Comparison of ENCODE assay signal across 27 cellular contexts in the genomic region with DNA sequence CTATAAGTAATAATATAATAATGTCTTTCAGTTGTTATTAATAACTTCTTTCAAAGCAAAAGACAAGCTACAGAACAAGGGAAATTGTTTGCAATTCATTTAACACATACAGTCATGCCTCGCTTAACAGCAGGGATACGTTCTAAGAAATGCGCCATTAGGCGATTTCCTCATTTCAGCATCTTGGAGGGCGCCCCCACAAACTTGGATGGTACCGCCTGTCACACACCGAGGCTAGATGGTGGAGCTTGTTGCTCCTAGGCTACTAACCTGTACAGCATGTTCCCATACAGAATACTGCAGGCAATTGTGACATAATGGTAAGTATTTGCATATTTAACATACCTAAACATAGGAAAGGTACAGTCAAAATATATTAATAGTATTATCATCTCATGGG.
"Had no signal": no experiment of that assay in that cellular context is flagged by ENCODE, and none has a peak within 500 bp of the region (broad histone marks: within the 10 kb centered on the region; RNA-seq: fewer than 3 reads in every experiment).

No MANE protein-coding gene starts in this region.

- H3K4me3 Mint-ChIP-seq: activated CD8-positive, alpha-beta T cell treated with anti-CD3 and anti-CD28 coated beads for 36 hours; activated naive CD8-positive, alpha-beta T cell; activated T-cell treated with anti-CD3 and anti-CD28 coated beads, Interleukin-2, amount 50 U/mL, for 4 hours; activated T-helper 17 cell treated with anti-CD3 and anti-CD28 coated beads, Interleukin-2, amount 50 U/mL, for 72 hours; central memory CD8-positive, alpha-beta T cell; effector memory CD8-positive, alpha-beta T cell had no signal

- H3K27ac ChIP-seq: brain microvascular endothelial cell, heart left ventricle had no signal

- DNase-seq: activated CD4-positive, alpha-beta T cell treated with anti-CD3 and anti-CD28 coated beads for 1 hour; activated CD4-positive, alpha-beta T cell treated with anti-CD3 and anti-CD28 coated beads for 4 hours; activated CD4-positive, alpha-beta T cell treated with anti-CD3 and anti-CD28 coated beads, Interleukin-2, amount 50 U/mL, for 1 hour; activated CD4-positive, alpha-beta T cell treated with anti-CD3 and anti-CD28 coated beads, Interleukin-2, amount 50 U/mL, for 48 hours; activated CD8-positive, alpha-beta memory T cell treated with anti-CD3 and anti-CD28 coated beads for 24 hours; activated CD8-positive, alpha-beta T cell treated with anti-CD3 and anti-CD28 coated beads for 36 hours; activated effector memory CD4-positive, alpha-beta T cell treated with Interleukin-2 at 50 U/mL for 16 hours; activated gamma-delta T cell treated with Interleukin-2 at 50 U/mL for 16 hours; activated naive CD4-positive, alpha-beta T cell treated with anti-CD3 and anti-CD28 coated beads, Interleukin-2, amount 50 U/mL, for 16 hours; activated naive CD4-positive, alpha-beta T cell treated with Interleukin-2 at 50 U/mL for 16 hours; activated T-cell treated with anti-CD3 and anti-CD28 coated beads, Interleukin-2, amount 50 U/mL, for 4 hours; amniotic stem cell; anterior cingulate cortex; brain microvascular endothelial cell; cortex of kidney; dermis blood vessel endothelial cell; effector CD4-positive, alpha-beta T cell; effector memory CD8-positive, alpha-beta T cell; erythroblast; foreskin fibroblast; glutamatergic neuron; heart left ventricle; hypothalamus; T-helper 2 cell had no signal

- H3K9me3 Mint-ChIP-seq: activated CD8-positive, alpha-beta T cell treated with anti-CD3 and anti-CD28 coated beads for 36 hours; activated T-cell treated with anti-CD3 and anti-CD28 coated beads, Interleukin-2, amount 50 U/mL, for 4 hours; activated T-helper 17 cell treated with anti-CD3 and anti-CD28 coated beads, Interleukin-2, amount 50 U/mL, for 72 hours; central memory CD8-positive, alpha-beta T cell; effector memory CD8-positive, alpha-beta T cell had no signal

- H3K36me3 Mint-ChIP-seq: activated naive CD8-positive, alpha-beta T cell had no signal

- ATAC-seq: activated CD8-positive, alpha-beta T cell treated with anti-CD3 and anti-CD28 coated beads for 36 hours; activated T-cell treated with anti-CD3 and anti-CD28 coated beads, Interleukin-2, amount 50 U/mL, for 4 hours; activated T-helper 17 cell treated with anti-CD3 and anti-CD28 coated beads, Interleukin-2, amount 50 U/mL, for 72 hours; effector memory CD8-positive, alpha-beta T cell had no signal

- H3K27me3 ChIP-seq: heart left ventricle had no signal

- H3K36me3 ChIP-seq: brain microvascular endothelial cell, heart left ventricle had no signal

- H3K9me3 ChIP-seq: heart left ventricle had no signal

- H3K27ac Mint-ChIP-seq: activated CD8-positive, alpha-beta T cell treated with anti-CD3 and anti-CD28 coated beads for 36 hours; activated naive CD8-positive, alpha-beta T cell; activated T-helper 17 cell treated with anti-CD3 and anti-CD28 coated beads, Interleukin-2, amount 50 U/mL, for 72 hours; effector memory CD8-positive, alpha-beta T cell had no signal

- H3K4me3 ChIP-seq: heart left ventricle had no signal
